Comparison of ENCODE assay signal across 8 cellular contexts in genomic region chr11:66068154-66068821, GRCh38. TPM values are rescaled to one million over a fixed set of nuclear protein-coding genes. Genes with fewer than 3 reads are reported as not detected.
DNase-seq lines count a peak whose midpoint lies in the region; ATAC-seq, FAIRE-seq and TF ChIP-seq lines count a peak whose summit lies in the region.

No MANE protein-coding gene starts in this region.

- peaks cover 13 to 49% of the 10 kb centered on the region in 2 experiments for H3K36me3 ChIP-seq in HepG2 (replicated peaks in 1 of 2; ENCODE audit: control insufficient read depth in 1 of 2, insufficient read depth in 2 of 2, low read length in 2 of 2)

- H3K27me3 ChIP-seq in HepG2 (ENCODE audit: control insufficient read depth in 1 of 2, insufficient read depth in 2 of 2, low read length in 2 of 2) = no peaks in the 10 kb centered on the region

- TF ChIP-seq POLR2A in HepG2 (IDR thresholded peaks at IDR 0.05; ENCODE audit: insufficient read depth in 1 of 2, low read depth in 2 of 2, low read length in 2 of 2) = no peak

- WGBS in HepG2 (ENCODE audit: low lambda C conversion rate) = 79% methylated on average over 15 of the region's 17 CpGs

- peak overlapping the region; percentile 45 for H3K4me3 Mint-ChIP-seq in activated CD4-positive, alpha-beta T cell treated with anti-CD3 and anti-CD28 coated beads, Interleukin-2, amount 10 ng/mL, durations not matched to agents 24 days and 14 days

- no peak overlapping the region for H3K4me3 ChIP-seq in coronary artery
- H3K4me3 ChIP-seq in HepG2 (replicated peaks in 1 of 3; ENCODE audit: insufficient read depth in 1 of 3, low read depth in 2 of 3, low read length in 3 of 3) = no peak overlapping the region

- in situ Hi-C loops in HepG2 (cut with HindIII; ENCODE audit: extremely low pct_ligation_motif_present, low pct_unique_long_range_greater_than_20kb) = loop anchor here (5.0 kb wide), 1 partner anchor 64 kb away; no protein-coding TSS in a partner anchor

- H3K36me3 Mint-ChIP-seq in activated CD4-positive, alpha-beta T cell treated with anti-CD3 and anti-CD28 coated beads, Interleukin-2, amount 10 ng/mL, durations not matched to agents 24 days and 14 days (ENCODE audit: low read depth) = peaks cover 75% of the 10 kb centered on the region

- no peak overlapping the region for H3K9ac ChIP-seq in HepG2 (ENCODE audit: insufficient read depth, low read depth, low read length)

- no peak for TF ChIP-seq EP300 in HepG2 (IDR thresholded peaks at IDR 0.05; ENCODE audit: low read depth in 2 of 2, low read length in 2 of 2)
- no peak for TF ChIP-seq EP300 in HepG2 (CRISPR knock-in tag; IDR thresholded peaks at IDR 0.05; ENCODE audit: borderline replicate concordance)

- no peaks in the 10 kb centered on the region for H3K9me3 ChIP-seq in HepG2 (ENCODE audit: low read length)

- H3K27ac ChIP-seq in coronary artery (peak overlapping the region; percentile 88 to 97), HepG2 (ENCODE audit: extremely low read length, insufficient read depth, low read length) (peak overlapping the region; percentile 59)

- CTCF ChIA-PET in HepG2 (lab: Yijun Ruan, JAX; ENCODE audit: low intra/inter-chr PET ratio, low total read pairs) = interaction anchor here (2.7 kb wide), 1 partner anchor 67 kb away, joined by 14 read pairs; no protein-coding TSS in a partner anchor

- no peak overlapping the region for H3K4me2 ChIP-seq in HepG2 (ENCODE audit: low read depth, low read length)

- H3K27ac Mint-ChIP-seq in activated CD4-positive, alpha-beta T cell treated with anti-CD3 and anti-CD28 coated beads, Interleukin-2, amount 10 ng/mL, durations not matched to agents 24 days and 14 days = peak overlapping the region; percentile 92

- peak; percentile 37 for FAIRE-seq in HepG2 (lab: Jason Lieb, UNC)

- ATAC-seq in HepG2 (peak; percentile 74), GM21390 (IDR thresholded peaks at IDR 0.05; ENCODE audit: unreplicated experiment) (no peak)

- peaks cover 56% of the 10 kb centered on the region for H3K4me1 Mint-ChIP-seq in activated CD4-positive, alpha-beta T cell treated with anti-CD3 and anti-CD28 coated beads, Interleukin-2, amount 10 ng/mL, durations not matched to agents 24 days and 14 days

- no peaks in the 10 kb centered on the region for H4K20me1 ChIP-seq in HepG2 (ENCODE audit: insufficient read depth, low read length)

- H3K27me3 Mint-ChIP-seq in activated CD4-positive, alpha-beta T cell treated with anti-CD3 and anti-CD28 coated beads, Interleukin-2, amount 10 ng/mL, durations not matched to agents 24 days and 14 days = no peaks in the 10 kb centered on the region

- peak; percentile 79 for DNase-seq in activated gamma-delta T cell treated with Interleukin-2 at 50 U/mL for 16 hours
- DNase-seq in activated gamma-delta T cell (lab: John Stamatoyannopoulos, UW) = no peak
- DNase-seq in NCI-H345 (lab: John Stamatoyannopoulos, UW) = peak; percentile 79
- peak; percentile 93 for DNase-seq in activated CD4-positive, alpha-beta T cell treated with anti-CD3 and anti-CD28 coated beads, Interleukin-2, amount 10 ng/mL, durations not matched to agents 24 days and 14 days
- no peak for DNase-seq in coronary artery (ENCODE audit: low spot score)
- DNase-seq in HepG2 (ENCODE audit: low spot score) = peak; percentile 57
- peak; percentile 68 to 70 for DNase-seq in stimulated activated CD4-positive, alpha-beta T cell treated with anti-CD3 and anti-CD28 coated beads, Interleukin-4, amount 100 ng/mL, for 4 hours

- POLR2A ChIA-PET in HepG2 (lab: Yijun Ruan, JAX) = interaction anchor here (5.1 kb wide), 1 partner anchor 15 kb away, joined by 40 read pairs; the partner anchor contains the start of gene SF3B2

- no peak overlapping the region for H2AFZ ChIP-seq in HepG2 (ENCODE audit: low read length)

- intact Hi-C loops in activated CD4-positive, alpha-beta T cell treated with anti-CD3 and anti-CD28 coated beads, Interleukin-2, amount 10 ng/mL, durations not matched to agents 24 days and 14 days (cut with micrococcal nuclease) = loop anchor here (1.0 to 2.0 kb wide), 4 partner anchors 16 to 66 kb away; partner anchors contain the start of gene SF3B2
- intact Hi-C loops in HepG2 (cut with micrococcal nuclease; ENCODE audit: unreplicated experiment) = no loop called here

- BruUV-seq in HepG2 (replicated peaks; lab: Mats Ljungman, UMichigan) = no TSS peak

- peaks cover 58% of the 10 kb centered on the region for H3K4me1 ChIP-seq in HepG2 (ENCODE audit: insufficient read depth, low read length)

- peaks cover 23% of the 10 kb centered on the region for H3K79me2 ChIP-seq in HepG2 (ENCODE audit: insufficient read depth, low read length)

- H3K9me3 Mint-ChIP-seq in activated CD4-positive, alpha-beta T cell treated with anti-CD3 and anti-CD28 coated beads, Interleukin-2, amount 10 ng/mL, durations not matched to agents 24 days and 14 days = no peaks in the 10 kb centered on the region

- TF ChIP-seq CTCF in coronary artery (IDR thresholded peaks at IDR 0.05) = peak; percentile 85
- peak; percentile 87 for TF ChIP-seq CTCF in HepG2 (CRISPR knock-in tag; IDR thresholded peaks at IDR 0.05)

- peak; percentile 74 for TF ChIP-seq RAD21 in HepG2 (CRISPR knock-in tag; IDR thresholded peaks at IDR 0.05)

RNA-seq across cellular contexts. Expression of gene PACS1, which starts 1.8 kb away (rescaled TPM):
- 90.9 and 96.7 TPM in 2 replicates for total RNA-seq in activated CD4-positive, alpha-beta T cell treated with anti-CD3 and anti-CD28 coated beads, Interleukin-2, amount 10 ng/mL, durations not matched to agents 24 days and 14 days
- total RNA-seq in HepG2 (2016; rRNA removed; fragmentation: Illumina TruSeq; extraction: Trizol) = 7.6 and 12.2 TPM in 2 replicates
- total RNA-seq in HepG2 (2016; cell fraction: cytosol; rRNA removed; fragmentation: Illumina TruSeq; extraction: Trizol; ENCODE audit: low read depth) = 4.8 and 5.7 TPM in 2 replicates
- 7.7 and 14.4 TPM in 2 replicates for total RNA-seq in HepG2 (2016; cell fraction: insoluble cytoplasmic fraction; rRNA removed; fragmentation: Illumina TruSeq; extraction: Trizol)
- 14.5 and 17.0 TPM in 2 replicates for total RNA-seq in HepG2 (2016; cell fraction: membrane; rRNA removed; fragmentation: Illumina TruSeq; extraction: Trizol)
- total RNA-seq in HepG2 (2016; cell fraction: nucleus; rRNA removed; fragmentation: Illumina TruSeq; extraction: Trizol) = 14.3 and 14.8 TPM in 2 replicates
- 8.6 and 11.9 TPM in 2 replicates for polyA plus RNA-seq in HepG2 (2011; rRNA removed)
- 6.3 and 6.7 TPM in 2 replicates for polyA plus RNA-seq in HepG2 (2011; cell fraction: cytosol; rRNA removed)
- 24.8 and 26.9 TPM in 2 replicates for polyA plus RNA-seq in HepG2 (2011; cell fraction: nucleus; rRNA removed)
- 12.5 and 17.3 TPM in 2 replicates for polyA plus RNA-seq in HepG2 (2012)
- polyA plus RNA-seq in HepG2 (2016; cell fraction: cytosol; fragmentation: Illumina TruSeq; extraction: Trizol; ENCODE audit: low read depth) = 5.2 and 6.3 TPM in 2 replicates
- polyA plus RNA-seq in HepG2 (2016; cell fraction: insoluble cytoplasmic fraction; fragmentation: Illumina TruSeq; extraction: Trizol; ENCODE audit: low read depth) = 11.8 and 22.2 TPM in 2 replicates
- polyA plus RNA-seq in HepG2 (2016; cell fraction: membrane; fragmentation: Illumina TruSeq; extraction: Trizol; ENCODE audit: low read depth) = 17.7 and 23.2 TPM in 2 replicates
- polyA plus RNA-seq in HepG2 (2016; cell fraction: nucleus; fragmentation: Illumina TruSeq; extraction: Trizol; ENCODE audit: insufficient read depth, low read depth) = 21.2 and 23.6 TPM in 2 replicates
- polyA minus RNA-seq in HepG2 (2011; rRNA and poly(A)+ RNA removed; ENCODE audit: low replicate concordance) = 28.3 and 63.7 TPM in 2 replicates
- polyA minus RNA-seq in HepG2 (2011; cell fraction: cytosol; rRNA and poly(A)+ RNA removed) = 16.9 and 29.5 TPM in 2 replicates
- polyA minus RNA-seq in HepG2 (2011; cell fraction: nucleus; rRNA and poly(A)+ RNA removed) = 26.5 and 37.7 TPM in 2 replicates

RNA-seq across cellular contexts. Expression of gene SF3B2, which starts 16.1 kb away (rescaled TPM):
- 283 and 284 TPM in 2 replicates for total RNA-seq in activated CD4-positive, alpha-beta T cell treated with anti-CD3 and anti-CD28 coated beads, Interleukin-2, amount 10 ng/mL, durations not matched to agents 24 days and 14 days
- total RNA-seq in HepG2 (2016; rRNA removed; fragmentation: Illumina TruSeq; extraction: Trizol) = 153 and 162 TPM in 2 replicates
- total RNA-seq in HepG2 (2016; cell fraction: cytosol; rRNA removed; fragmentation: Illumina TruSeq; extraction: Trizol; ENCODE audit: low read depth) = 24.9 and 29.2 TPM in 2 replicates
- total RNA-seq in HepG2 (2016; cell fraction: insoluble cytoplasmic fraction; rRNA removed; fragmentation: Illumina TruSeq; extraction: Trizol) = 148 and 159 TPM in 2 replicates
- 48.0 and 57.0 TPM in 2 replicates for total RNA-seq in HepG2 (2016; cell fraction: membrane; rRNA removed; fragmentation: Illumina TruSeq; extraction: Trizol)
- total RNA-seq in HepG2 (2016; cell fraction: nucleus; rRNA removed; fragmentation: Illumina TruSeq; extraction: Trizol) = 99.3 and 107 TPM in 2 replicates
- polyA plus RNA-seq in HepG2 (2011; rRNA removed) = 70.0 and 70.4 TPM in 2 replicates
- 50.3 and 68.8 TPM in 2 replicates for polyA plus RNA-seq in HepG2 (2011; cell fraction: cytosol; rRNA removed)
- 212 and 260 TPM in 2 replicates for polyA plus RNA-seq in HepG2 (2011; cell fraction: nucleus; rRNA removed)
- polyA plus RNA-seq in HepG2 (2012) = 145 and 154 TPM in 2 replicates
- 14.0 and 18.8 TPM in 2 replicates for polyA plus RNA-seq in HepG2 (2016; cell fraction: cytosol; fragmentation: Illumina TruSeq; extraction: Trizol; ENCODE audit: low read depth)
- 200 and 221 TPM in 2 replicates for polyA plus RNA-seq in HepG2 (2016; cell fraction: insoluble cytoplasmic fraction; fragmentation: Illumina TruSeq; extraction: Trizol; ENCODE audit: low read depth)
- polyA plus RNA-seq in HepG2 (2016; cell fraction: membrane; fragmentation: Illumina TruSeq; extraction: Trizol; ENCODE audit: low read depth) = 28.7 and 33.4 TPM in 2 replicates
- polyA plus RNA-seq in HepG2 (2016; cell fraction: nucleus; fragmentation: Illumina TruSeq; extraction: Trizol; ENCODE audit: insufficient read depth, low read depth) = 252 and 263 TPM in 2 replicates
- 37.0 and 52.6 TPM in 2 replicates for polyA minus RNA-seq in HepG2 (2011; rRNA and poly(A)+ RNA removed; ENCODE audit: low replicate concordance)
- 57.2 and 60.0 TPM in 2 replicates for polyA minus RNA-seq in HepG2 (2011; cell fraction: cytosol; rRNA and poly(A)+ RNA removed)
- 46.9 and 52.8 TPM in 2 replicates for polyA minus RNA-seq in HepG2 (2011; cell fraction: nucleus; rRNA and poly(A)+ RNA removed)

RNA-seq across cellular contexts. Expression of gene GAL3ST3, which starts 19.3 kb away (rescaled TPM):
- not detected in 2 replicates for total RNA-seq in activated CD4-positive, alpha-beta T cell treated with anti-CD3 and anti-CD28 coated beads, Interleukin-2, amount 10 ng/mL, durations not matched to agents 24 days and 14 days
- not detected in 2 replicates for total RNA-seq in HepG2 (2016; rRNA removed; fragmentation: Illumina TruSeq; extraction: Trizol)
- not detected in 2 replicates for total RNA-seq in HepG2 (2016; cell fraction: cytosol; rRNA removed; fragmentation: Illumina TruSeq; extraction: Trizol; ENCODE audit: low read depth)
- total RNA-seq in HepG2 (2016; cell fraction: insoluble cytoplasmic fraction; rRNA removed; fragmentation: Illumina TruSeq; extraction: Trizol) = not detected in 2 replicates
- total RNA-seq in HepG2 (2016; cell fraction: membrane; rRNA removed; fragmentation: Illumina TruSeq; extraction: Trizol) = not detected in 2 replicates
- not detected in 2 replicates for total RNA-seq in HepG2 (2016; cell fraction: nucleus; rRNA removed; fragmentation: Illumina TruSeq; extraction: Trizol)
- polyA plus RNA-seq in HepG2 (2011; rRNA removed) = not detected in 2 replicates
- polyA plus RNA-seq in HepG2 (2011; cell fraction: cytosol; rRNA removed) = not detected in 2 replicates
- not detected in 2 replicates for polyA plus RNA-seq in HepG2 (2011; cell fraction: nucleus; rRNA removed)
- not detected in 2 replicates for polyA plus RNA-seq in HepG2 (2012)
- polyA plus RNA-seq in HepG2 (2016; cell fraction: cytosol; fragmentation: Illumina TruSeq; extraction: Trizol; ENCODE audit: low read depth) = not detected in 2 replicates
- not detected in 2 replicates for polyA plus RNA-seq in HepG2 (2016; cell fraction: insoluble cytoplasmic fraction; fragmentation: Illumina TruSeq; extraction: Trizol; ENCODE audit: low read depth)
- not detected in 2 replicates for polyA plus RNA-seq in HepG2 (2016; cell fraction: membrane; fragmentation: Illumina TruSeq; extraction: Trizol; ENCODE audit: low read depth)
- polyA plus RNA-seq in HepG2 (2016; cell fraction: nucleus; fragmentation: Illumina TruSeq; extraction: Trizol; ENCODE audit: insufficient read depth, low read depth) = not detected in 2 replicates
- 0.26 TPM in 1 of 2 replicates, not detected in the other for polyA minus RNA-seq in HepG2 (2011; rRNA and poly(A)+ RNA removed; ENCODE audit: low replicate concordance)
- not detected in 2 replicates for polyA minus RNA-seq in HepG2 (2011; cell fraction: cytosol; rRNA and poly(A)+ RNA removed)
- not detected in 2 replicates for polyA minus RNA-seq in HepG2 (2011; cell fraction: nucleus; rRNA and poly(A)+ RNA removed)

RNA-seq across cellular contexts. Expression of gene CATSPER1, which starts 42.0 kb away (rescaled TPM):
- total RNA-seq in activated CD4-positive, alpha-beta T cell treated with anti-CD3 and anti-CD28 coated beads, Interleukin-2, amount 10 ng/mL, durations not matched to agents 24 days and 14 days = 0.28 and 0.30 TPM in 2 replicates
- total RNA-seq in HepG2 (2016; rRNA removed; fragmentation: Illumina TruSeq; extraction: Trizol) = not detected in 2 replicates
- not detected in 2 replicates for total RNA-seq in HepG2 (2016; cell fraction: cytosol; rRNA removed; fragmentation: Illumina TruSeq; extraction: Trizol; ENCODE audit: low read depth)
- not detected in 2 replicates for total RNA-seq in HepG2 (2016; cell fraction: insoluble cytoplasmic fraction; rRNA removed; fragmentation: Illumina TruSeq; extraction: Trizol)
- total RNA-seq in HepG2 (2016; cell fraction: membrane; rRNA removed; fragmentation: Illumina TruSeq; extraction: Trizol) = not detected in 2 replicates
- total RNA-seq in HepG2 (2016; cell fraction: nucleus; rRNA removed; fragmentation: Illumina TruSeq; extraction: Trizol) = not detected in 2 replicates
- polyA plus RNA-seq in HepG2 (2011; rRNA removed) = 0.04 and 0.17 TPM in 2 replicates
- polyA plus RNA-seq in HepG2 (2011; cell fraction: cytosol; rRNA removed) = 0.07 and 0.17 TPM in 2 replicates
- 0.19 TPM in 1 of 2 replicates, not detected in the other for polyA plus RNA-seq in HepG2 (2011; cell fraction: nucleus; rRNA removed)
- 0.09 TPM in 1 of 2 replicates, not detected in the other for polyA plus RNA-seq in HepG2 (2012)
- polyA plus RNA-seq in HepG2 (2016; cell fraction: cytosol; fragmentation: Illumina TruSeq; extraction: Trizol; ENCODE audit: low read depth) = 0.07 TPM in 1 of 2 replicates, not detected in the other
- polyA plus RNA-seq in HepG2 (2016; cell fraction: insoluble cytoplasmic fraction; fragmentation: Illumina TruSeq; extraction: Trizol; ENCODE audit: low read depth) = not detected in 2 replicates
- polyA plus RNA-seq in HepG2 (2016; cell fraction: membrane; fragmentation: Illumina TruSeq; extraction: Trizol; ENCODE audit: low read depth) = not detected in 2 replicates
- polyA plus RNA-seq in HepG2 (2016; cell fraction: nucleus; fragmentation: Illumina TruSeq; extraction: Trizol; ENCODE audit: insufficient read depth, low read depth) = not detected in 2 replicates
- 3.1 TPM in 1 of 2 replicates, not detected in the other for polyA minus RNA-seq in HepG2 (2011; rRNA and poly(A)+ RNA removed; ENCODE audit: low replicate concordance)
- not detected in 2 replicates for polyA minus RNA-seq in HepG2 (2011; cell fraction: cytosol; rRNA and poly(A)+ RNA removed)
- not detected in 2 replicates for polyA minus RNA-seq in HepG2 (2011; cell fraction: nucleus; rRNA and poly(A)+ RNA removed)

RNA-seq across cellular contexts. Expression of gene CST6, which starts 56.5 kb away (rescaled TPM):
- 0.45 and 1.5 TPM in 2 replicates for total RNA-seq in activated CD4-positive, alpha-beta T cell treated with anti-CD3 and anti-CD28 coated beads, Interleukin-2, amount 10 ng/mL, durations not matched to agents 24 days and 14 days
- total RNA-seq in HepG2 (2016; rRNA removed; fragmentation: Illumina TruSeq; extraction: Trizol) = not detected in 2 replicates
- total RNA-seq in HepG2 (2016; cell fraction: cytosol; rRNA removed; fragmentation: Illumina TruSeq; extraction: Trizol; ENCODE audit: low read depth) = not detected in 2 replicates
- not detected in 2 replicates for total RNA-seq in HepG2 (2016; cell fraction: insoluble cytoplasmic fraction; rRNA removed; fragmentation: Illumina TruSeq; extraction: Trizol)
- total RNA-seq in HepG2 (2016; cell fraction: membrane; rRNA removed; fragmentation: Illumina TruSeq; extraction: Trizol) = not detected in 2 replicates
- not detected in 2 replicates for total RNA-seq in HepG2 (2016; cell fraction: nucleus; rRNA removed; fragmentation: Illumina TruSeq; extraction: Trizol)
- polyA plus RNA-seq in HepG2 (2011; rRNA removed) = not detected in 2 replicates
- polyA plus RNA-seq in HepG2 (2011; cell fraction: cytosol; rRNA removed) = not detected in 2 replicates
- polyA plus RNA-seq in HepG2 (2011; cell fraction: nucleus; rRNA removed) = not detected in 2 replicates
- polyA plus RNA-seq in HepG2 (2012) = not detected in 2 replicates
- not detected in 2 replicates for polyA plus RNA-seq in HepG2 (2016; cell fraction: cytosol; fragmentation: Illumina TruSeq; extraction: Trizol; ENCODE audit: low read depth)
- polyA plus RNA-seq in HepG2 (2016; cell fraction: insoluble cytoplasmic fraction; fragmentation: Illumina TruSeq; extraction: Trizol; ENCODE audit: low read depth) = not detected in 2 replicates
- polyA plus RNA-seq in HepG2 (2016; cell fraction: membrane; fragmentation: Illumina TruSeq; extraction: Trizol; ENCODE audit: low read depth) = not detected in 2 replicates
- polyA plus RNA-seq in HepG2 (2016; cell fraction: nucleus; fragmentation: Illumina TruSeq; extraction: Trizol; ENCODE audit: insufficient read depth, low read depth) = not detected in 2 replicates
- polyA minus RNA-seq in HepG2 (2011; rRNA and poly(A)+ RNA removed; ENCODE audit: low replicate concordance) = not detected in 2 replicates
- not detected in 2 replicates for polyA minus RNA-seq in HepG2 (2011; cell fraction: cytosol; rRNA and poly(A)+ RNA removed)
- polyA minus RNA-seq in HepG2 (2011; cell fraction: nucleus; rRNA and poly(A)+ RNA removed) = not detected in 2 replicates

Comparison
In these comparisons a context has a peak if more than half of its experiments do, and no peak if none do; other contexts are left out.
1. DNase-seq: peak in activated gamma-delta T cell treated with Interleukin-2 at 50 U/mL for 16 hours (single experiment), NCI-H345 (single experiment), activated CD4-positive, alpha-beta T cell treated with anti-CD3 and anti-CD28 coated beads, Interleukin-2, amount 10 ng/mL, durations not matched to agents 24 days and 14 days (single experiment), HepG2 (single experiment) and stimulated activated CD4-positive, alpha-beta T cell treated with anti-CD3 and anti-CD28 coated beads, Interleukin-4, amount 100 ng/mL, for 4 hours (2 of 2); none in activated gamma-delta T cell (single experiment) and coronary artery (single experiment).